Comparison of ENCODE assay signal across 1 cellular context in the genomic region with DNA sequence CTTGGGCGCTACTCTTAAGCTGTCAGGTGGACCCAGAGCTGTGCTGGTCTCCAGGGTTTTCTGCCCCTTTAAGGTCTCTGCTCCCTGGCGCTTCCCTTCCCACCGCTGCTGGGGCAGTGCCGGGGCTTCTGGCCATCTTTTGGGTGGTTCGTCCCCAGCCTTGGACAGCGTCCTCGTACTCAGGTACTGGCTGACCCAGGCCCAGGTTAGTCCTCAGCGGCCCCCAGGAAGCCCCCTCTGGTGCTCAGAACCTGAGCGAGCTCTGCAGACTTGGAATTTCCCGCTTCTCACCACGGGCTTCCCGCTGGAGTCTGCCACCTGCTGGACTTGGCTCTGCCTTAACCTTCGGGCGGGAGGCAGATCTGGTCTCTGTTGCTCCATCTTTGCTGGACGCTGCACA.
A peak's percentile ranks its signal among the peaks of the same experiment; 100 is the strongest.
TF ChIP-seq lines count a peak whose summit lies in the region.

No MANE protein-coding gene starts in this region.

TF ChIP-seq in HepG2, 621 proteins besides CTCF, POLR2A, EP300 and RAD21 (continued from another document):
- TF ChIP-seq, protein P1, sequence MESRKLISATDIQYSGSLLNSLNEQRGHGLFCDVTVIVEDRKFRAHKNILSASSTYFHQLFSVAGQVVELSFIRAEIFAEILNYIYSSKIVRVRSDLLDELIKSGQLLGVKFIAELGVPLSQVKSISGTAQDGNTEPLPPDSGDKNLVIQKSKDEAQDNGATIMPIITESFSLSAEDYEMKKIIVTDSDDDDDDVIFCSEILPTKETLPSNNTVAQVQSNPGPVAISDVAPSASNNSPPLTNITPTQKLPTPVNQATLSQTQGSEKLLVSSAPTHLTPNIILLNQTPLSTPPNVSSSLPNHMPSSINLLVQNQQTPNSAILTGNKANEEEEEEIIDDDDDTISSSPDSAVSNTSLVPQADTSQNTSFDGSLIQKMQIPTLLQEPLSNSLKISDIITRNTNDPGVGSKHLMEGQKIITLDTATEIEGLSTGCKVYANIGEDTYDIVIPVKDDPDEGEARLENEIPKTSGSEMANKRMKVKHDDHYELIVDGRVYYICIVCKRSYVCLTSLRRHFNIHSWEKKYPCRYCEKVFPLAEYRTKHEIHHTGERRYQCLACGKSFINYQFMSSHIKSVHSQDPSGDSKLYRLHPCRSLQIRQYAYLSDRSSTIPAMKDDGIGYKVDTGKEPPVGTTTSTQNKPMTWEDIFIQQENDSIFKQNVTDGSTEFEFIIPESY (CRISPR knock-in tag; IDR thresholded peaks at IDR 0.05) = peak; percentile 91
- TF ChIP-seq STAG1 (CRISPR knock-in tag; IDR thresholded peaks at IDR 0.05) = peak; percentile 22; the same call in 1 of the 2 replicates
